ENCODE assay signal across 22 cellular contexts in genomic region chr12:105270671-105271255, GRCh38. TPM values are rescaled to one million over a fixed set of nuclear protein-coding genes. Genes with fewer than 3 reads are reported as not detected.
DNase-seq lines count a peak whose midpoint lies in the region; ATAC-seq and TF ChIP-seq lines count a peak whose summit lies in the region.
"Had no signal": no experiment of that assay in that cellular context is flagged by ENCODE, and none has a peak within 500 bp of the region (broad histone marks: within the 10 kb centered on the region; RNA-seq: fewer than 3 reads in every experiment).

No MANE protein-coding gene starts in this region.

- no peaks in the 10 kb centered on the region for H3K36me3 Mint-ChIP-seq in activated CD4-positive, alpha-beta T cell treated with anti-CD3 and anti-CD28 coated beads, Interleukin-2, amount 10 ng/mL, durations not matched to agents 24 days and 14 days (ENCODE audit: low read depth)
- H3K36me3 Mint-ChIP-seq in stimulated activated effector memory CD8-positive, alpha-beta T cell treated with anti-CD3 and anti-CD28 coated beads, Interleukin-12 subunit alpha, Interleukin-12 subunit beta, amount 100 ng/mL, for 72 hours = no peaks in the 10 kb centered on the region
- H3K36me3 Mint-ChIP-seq: CD4-positive, CD25-positive, alpha-beta regulatory T cell; T-cell had no signal

- no peaks in the 10 kb centered on the region for H3K9me3 ChIP-seq in esophagus muscularis mucosa

- no peaks in the 10 kb centered on the region for H3K27me3 ChIP-seq in esophagus muscularis mucosa

- WGBS in esophagus muscularis mucosa = 59% methylated on average over 4 of the region's 4 CpGs

- H3K4me3 ChIP-seq in esophagus muscularis mucosa = no peak overlapping the region

- no peak for TF ChIP-seq CTCF in esophagus muscularis mucosa (IDR thresholded peaks at IDR 0.05)

- H3K4me1 ChIP-seq in esophagus muscularis mucosa = no peaks in the 10 kb centered on the region

- H3K27ac ChIP-seq in esophagus muscularis mucosa (replicated peaks in 1 of 4) = no peak overlapping the region
- H3K27ac ChIP-seq: RWPE1 had no signal

- peaks cover 15% of the 10 kb centered on the region for H3K27me3 Mint-ChIP-seq in activated CD4-positive, alpha-beta T cell treated with anti-CD3 and anti-CD28 coated beads, Interleukin-2, amount 10 ng/mL, durations not matched to agents 24 days and 14 days

- no peak for TF ChIP-seq POLR2A in esophagus muscularis mucosa (IDR thresholded peaks at IDR 0.05; ENCODE audit: low read depth)

- intact Hi-C loops in activated CD4-positive, alpha-beta T cell treated with anti-CD3 and anti-CD28 coated beads, Interleukin-2, amount 10 ng/mL, durations not matched to agents 24 days and 14 days (cut with micrococcal nuclease) = no loop called here
- intact Hi-C loops in esophagus muscularis mucosa (cut with DNase I) = no loop called here
- intact Hi-C loops in Right ventricle myocardium superior (cut with DNase I) = no loop called here

- ATAC-seq in Right ventricle myocardium superior (ENCODE audit: poor library complexity) = no peak
- ATAC-seq in stimulated activated effector memory CD8-positive, alpha-beta T cell treated with anti-CD3 and anti-CD28 coated beads, Interleukin-12 subunit alpha, Interleukin-12 subunit beta, amount 100 ng/mL, for 72 hours = no peak
- ATAC-seq: HCT116, T-cell had no signal

- H3K36me3 ChIP-seq in esophagus muscularis mucosa = no peaks in the 10 kb centered on the region

- no peaks in the 10 kb centered on the region for H3K9me3 Mint-ChIP-seq in activated CD4-positive, alpha-beta T cell treated with anti-CD3 and anti-CD28 coated beads, Interleukin-2, amount 10 ng/mL, durations not matched to agents 24 days and 14 days
- no peaks in the 10 kb centered on the region for H3K9me3 Mint-ChIP-seq in stimulated activated effector memory CD8-positive, alpha-beta T cell treated with anti-CD3 and anti-CD28 coated beads, Interleukin-12 subunit alpha, Interleukin-12 subunit beta, amount 100 ng/mL, for 72 hours
- H3K9me3 Mint-ChIP-seq: T-cell had no signal

- no peak overlapping the region for H3K4me3 Mint-ChIP-seq in activated CD4-positive, alpha-beta T cell treated with anti-CD3 and anti-CD28 coated beads, Interleukin-2, amount 10 ng/mL, durations not matched to agents 24 days and 14 days
- no peak overlapping the region for H3K4me3 Mint-ChIP-seq in stimulated activated effector memory CD8-positive, alpha-beta T cell treated with anti-CD3 and anti-CD28 coated beads, Interleukin-12 subunit alpha, Interleukin-12 subunit beta, amount 100 ng/mL, for 72 hours
- H3K4me3 Mint-ChIP-seq: CD4-positive, CD25-positive, alpha-beta regulatory T cell; T-cell had no signal

- no peak for TF ChIP-seq EP300 in esophagus muscularis mucosa (IDR thresholded peaks at IDR 0.05)

- no peak overlapping the region for H3K27ac Mint-ChIP-seq in activated CD4-positive, alpha-beta T cell treated with anti-CD3 and anti-CD28 coated beads, Interleukin-2, amount 10 ng/mL, durations not matched to agents 24 days and 14 days
- no peak overlapping the region for H3K27ac Mint-ChIP-seq in stimulated activated effector memory CD8-positive, alpha-beta T cell treated with anti-CD3 and anti-CD28 coated beads, Interleukin-12 subunit alpha, Interleukin-12 subunit beta, amount 100 ng/mL, for 72 hours
- H3K27ac Mint-ChIP-seq: CD4-positive, CD25-positive, alpha-beta regulatory T cell; T-cell had no signal

- DNase-seq in activated CD4-positive, alpha-beta T cell treated with anti-CD3 and anti-CD28 coated beads, Interleukin-2, amount 10 ng/mL, durations not matched to agents 24 days and 14 days = peak; percentile 46
- DNase-seq in activated CD4-positive, alpha-beta T cell treated with anti-CD3 and anti-CD28 coated beads for 4 hours = no peak
- DNase-seq in NCI-H82 treated with DMSO at 0.1 percent for 48 hours (lab: John Stamatoyannopoulos, UW; ENCODE audit: unreplicated experiment) = peak; percentile 41
- DNase-seq in esophagus muscularis mucosa (ENCODE audit: extremely low spot score) = peak; percentile 29
- DNase-seq in Right ventricle myocardium superior = no peak
- DNase-seq in stimulated activated effector memory CD8-positive, alpha-beta T cell treated with anti-CD3 and anti-CD28 coated beads, Interleukin-12 subunit alpha, Interleukin-12 subunit beta, amount 100 ng/mL, for 72 hours (ENCODE audit: low spot score in 2 of 2) = no peak
- DNase-seq in T-helper 9 cell = no peak
- DNase-seq: 8988T; CD4-positive, CD25-positive, alpha-beta regulatory T cell; DMS153; DND-41; Kasumi-1; NCI-H1105; NCI-H1436 treated with DMSO at 0.1 percent for 48 hours; NCI-H187 treated with DMSO at 0.1 percent for 48 hours; NCI-H2171 treated with DMSO at 0.1 percent for 48 hours; NCI-H345; NCI-H526; SIG-M5; T-cell had no signal

- no peaks in the 10 kb centered on the region for H3K4me1 Mint-ChIP-seq in activated CD4-positive, alpha-beta T cell treated with anti-CD3 and anti-CD28 coated beads, Interleukin-2, amount 10 ng/mL, durations not matched to agents 24 days and 14 days
- H3K4me1 Mint-ChIP-seq in stimulated activated effector memory CD8-positive, alpha-beta T cell treated with anti-CD3 and anti-CD28 coated beads, Interleukin-12 subunit alpha, Interleukin-12 subunit beta, amount 100 ng/mL, for 72 hours = no peaks in the 10 kb centered on the region
- H3K4me1 Mint-ChIP-seq: CD4-positive, CD25-positive, alpha-beta regulatory T cell; T-cell had no signal

RNA-seq across cellular contexts. Expression of gene APPL2, which starts 34.8 kb away (rescaled TPM):
- total RNA-seq in activated CD4-positive, alpha-beta T cell treated with anti-CD3 and anti-CD28 coated beads, Interleukin-2, amount 10 ng/mL, durations not matched to agents 24 days and 14 days = 18.2 and 20.5 TPM in 2 replicates
- total RNA-seq in esophagus muscularis mucosa (10 to 100 TPM; 16.6 to 30.0 (median 23.3) TPM), Right ventricle myocardium superior (21.6 TPM)

RNA-seq across cellular contexts. Expression of gene C12orf75, which starts 59.7 kb away (rescaled TPM):
- 91.4 and 96.1 TPM in 2 replicates for total RNA-seq in activated CD4-positive, alpha-beta T cell treated with anti-CD3 and anti-CD28 coated beads, Interleukin-2, amount 10 ng/mL, durations not matched to agents 24 days and 14 days
- 1 to 10 TPM in 3 of 4 donors, under 1 TPM in 1; 0.83 to 3.1 (median 2.8) TPM for total RNA-seq in esophagus muscularis mucosa
- 0.97 TPM for total RNA-seq in Right ventricle myocardium superior

Comparison
In these comparisons a context has a peak if more than half of its experiments do, and no peak if none do; other contexts are left out.
1. DNase-seq: peak in activated CD4-positive, alpha-beta T cell treated with anti-CD3 and anti-CD28 coated beads, Interleukin-2, amount 10 ng/mL, durations not matched to agents 24 days and 14 days (single experiment), NCI-H82 treated with DMSO at 0.1 percent for 48 hours (single experiment) and esophagus muscularis mucosa (single experiment); none in activated CD4-positive, alpha-beta T cell treated with anti-CD3 and anti-CD28 coated beads for 4 hours (0 of 2), Right ventricle myocardium superior (single experiment), stimulated activated effector memory CD8-positive, alpha-beta T cell treated with anti-CD3 and anti-CD28 coated beads, Interleukin-12 subunit alpha, Interleukin-12 subunit beta, amount 100 ng/mL, for 72 hours (0 of 2) and T-helper 9 cell (single experiment).
2. RNA of gene C12orf75, which starts 59.7 kb away (total RNA-seq): 91.4 to 96.1 TPM in activated CD4-positive, alpha-beta T cell treated with anti-CD3 and anti-CD28 coated beads, Interleukin-2, amount 10 ng/mL, durations not matched to agents 24 days and 14 days; 0.83 to 3.1 TPM in esophagus muscularis mucosa and 0.97 TPM in Right ventricle myocardium superior (single experiment); every median in the first group is over 10 times any median in the second.